ENCODE assay signal across 1 cellular context in genomic region chr6:77454386-77454785, GRCh38.
TF ChIP-seq lines count a peak whose summit lies in the region.

No MANE protein-coding gene starts in this region.

TF ChIP-seq in SK-N-SH, 30 proteins besides CTCF, POLR2A, EP300 and RAD21 (continued from another document):
- TF ChIP-seq NRF1 (IDR thresholded peaks at IDR 0.05; ENCODE audit: low read depth, low read length) (no peak), YY1 (IDR thresholded peaks at IDR 0.05; ENCODE audit: low read depth) (no peak), CHD2 (IDR thresholded peaks at IDR 0.05; ENCODE audit: low read length, partially characterized antibody) (no peak), MAX (IDR thresholded peaks at IDR 0.05; ENCODE audit: low read depth) (no peak), TEAD4 (IDR thresholded peaks at IDR 0.05; ENCODE audit: borderline replicate concordance, insufficient read depth) (no peak), RFX5 (IDR thresholded peaks at IDR 0.05; ENCODE audit: low read length) (no peak), SIN3A (IDR thresholded peaks at IDR 0.05; ENCODE audit: borderline replicate concordance, low read depth, low read length) (no peak), RCOR1 (IDR thresholded peaks at IDR 0.05; ENCODE audit: low read length) (no peak), NFIC (IDR thresholded peaks at IDR 0.05; ENCODE audit: borderline replicate concordance) (no peak)
